ENCODE assay signal across 19 cellular contexts in the genomic region with DNA sequence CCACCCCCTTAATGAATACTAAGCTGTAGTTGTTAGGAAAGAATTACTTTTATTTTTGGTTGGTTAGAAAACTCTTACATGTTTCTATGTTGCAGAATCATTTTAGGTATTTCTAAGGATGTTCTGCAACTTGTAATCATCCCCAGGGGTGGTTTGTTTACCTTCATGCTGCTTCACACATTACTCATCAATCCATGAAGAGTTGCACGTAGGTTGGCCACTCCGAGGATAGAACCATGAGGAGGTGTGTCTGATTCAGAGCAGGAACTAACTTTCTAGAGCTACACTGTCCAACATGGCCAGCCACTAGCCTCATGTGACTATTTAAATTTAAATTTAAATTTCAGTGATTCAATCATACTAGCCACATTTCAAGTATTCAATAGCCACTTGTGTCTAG.
DNase-seq lines count a peak whose midpoint lies in the region; ATAC-seq, FAIRE-seq and TF ChIP-seq lines count a peak whose summit lies in the region.
"Had no signal": no experiment of that assay in that cellular context is flagged by ENCODE, and none has a peak within 500 bp of the region (broad histone marks: within the 10 kb centered on the region; RNA-seq: fewer than 3 reads in every experiment).

No MANE protein-coding gene starts in this region.

- DNase-seq in EH (ENCODE audit: low read depth) = peak; percentile 49
- peak; percentile 46 for DNase-seq in NCI-H226
- peak; percentile 89 for DNase-seq in epithelial cell of esophagus (ENCODE audit: low read depth)
- peak; percentile 44 for DNase-seq in non-pigmented ciliary epithelial cell (ENCODE audit: low read depth)
- no peak for DNase-seq in aorta
- no peak for DNase-seq in D721Med (ENCODE audit: insufficient read length, low spot score)
- DNase-seq in neuronal stem cell (ENCODE audit: low spot score) = no peak
- DNase-seq: effector memory CD4-positive, alpha-beta T cell; foreskin melanocyte; KBM-7; NCI-H1105; NCI-H2171; Right ventricle myocardium superior; T-helper 17 cell had no signal

- H3K4me1 ChIP-seq in aorta (ENCODE audit: control insufficient read depth in 1 of 2, insufficient read depth in 2 of 2, low read length in 2 of 2) = no peaks in the 10 kb centered on the region
- H3K4me1 ChIP-seq in neuronal stem cell (ENCODE audit: control insufficient read depth in 2 of 2, insufficient read depth in 1 of 2, low read depth in 1 of 2, low read length in 2 of 2) = no peaks in the 10 kb centered on the region
- H3K4me1 ChIP-seq: BLaER1, suprapubic skin had no signal

- H2BK5ac ChIP-seq in neuronal stem cell (ENCODE audit: low read length) = no peak overlapping the region

- H3K4me3 ChIP-seq in epithelial cell of esophagus (ENCODE audit: low read length) (no peak overlapping the region), aorta (ENCODE audit: low read length in 2 of 2) (no peak overlapping the region), neuronal stem cell (ENCODE audit: low read length in 2 of 2) (no peak overlapping the region)
- H3K4me3 ChIP-seq: BLaER1, GM23338, suprapubic skin had no signal

- no peak for FAIRE-seq in D721Med (lab: Jason Lieb, UNC)

- H3K27ac ChIP-seq in aorta (ENCODE audit: low read depth in 1 of 2, low read length in 2 of 2) = no peak overlapping the region
- H3K27ac ChIP-seq in neuronal stem cell (replicated peaks; ENCODE audit: low read length) = no peak overlapping the region
- H3K27ac ChIP-seq: BLaER1, suprapubic skin had no signal

- H3K18ac ChIP-seq in neuronal stem cell (ENCODE audit: low read length) = no peak overlapping the region

- H4K8ac ChIP-seq in neuronal stem cell (ENCODE audit: low read depth, low read length) = no peak overlapping the region

- TF ChIP-seq CTCF in epithelial cell of esophagus (IDR thresholded peaks at IDR 0.05; ENCODE audit: insufficient read depth, low read depth, low read length, missing control alignments) (no peak), D721Med (IDR thresholded peaks at IDR 0.05; ENCODE audit: insufficient read depth, missing control alignments) (no peak)

- no peak overlapping the region for H2BK120ac ChIP-seq in neuronal stem cell (ENCODE audit: low read depth, low read length)

- no peak overlapping the region for H3K14ac ChIP-seq in neuronal stem cell (ENCODE audit: low read length)

- no peaks in the 10 kb centered on the region for H3K9me3 ChIP-seq in aorta (ENCODE audit: control insufficient read depth, low read length)
- H3K9me3 ChIP-seq in neuronal stem cell (replicated peaks in 1 of 2; ENCODE audit: control insufficient read depth in 2 of 2, insufficient read depth in 1 of 2, low read depth in 1 of 2, low read length in 2 of 2) = no peaks in the 10 kb centered on the region
- H3K9me3 ChIP-seq: BLaER1, suprapubic skin had no signal

- H3K27me3 ChIP-seq in aorta (ENCODE audit: control insufficient read depth in 1 of 2, insufficient read depth in 2 of 2, low read length in 1 of 2) = no peaks in the 10 kb centered on the region
- H3K27me3 ChIP-seq in neuronal stem cell (ENCODE audit: control insufficient read depth in 3 of 3, insufficient read depth in 3 of 3, low read depth in 1 of 3, low read length in 3 of 3) = no peaks in the 10 kb centered on the region
- H3K27me3 ChIP-seq: suprapubic skin had no signal

- no peak overlapping the region for H2BK15ac ChIP-seq in neuronal stem cell (ENCODE audit: low read length)

- ATAC-seq in aorta (ENCODE audit: low FRiP score) (no peak), HG03159 (IDR thresholded peaks at IDR 0.05; ENCODE audit: unreplicated experiment) (no peak)
- ATAC-seq: GM23338, sciatic nerve, T-helper 17 cell had no signal

- H3K23ac ChIP-seq in neuronal stem cell (ENCODE audit: low read depth, low read length, poor library complexity) = no peak overlapping the region

- no peak overlapping the region for H3K4ac ChIP-seq in neuronal stem cell (ENCODE audit: low read length)

- no peak overlapping the region for H3K4me2 ChIP-seq in neuronal stem cell (ENCODE audit: insufficient read depth, low read length, poor library complexity, severe bottlenecking)
- H3K4me2 ChIP-seq: BLaER1, GM23338 had no signal

- intact Hi-C loops in aorta (cut with DNase I) = no loop called here

- H3K79me1 ChIP-seq in neuronal stem cell (ENCODE audit: low read depth, low read length) = no peaks in the 10 kb centered on the region

- no peak overlapping the region for H4K91ac ChIP-seq in neuronal stem cell (ENCODE audit: low read depth, low read length, poor library complexity)

- no peak overlapping the region for H2AK5ac ChIP-seq in neuronal stem cell (ENCODE audit: low read depth, low read length)

- H3K36me3 ChIP-seq in aorta (ENCODE audit: control insufficient read depth in 1 of 2, insufficient read depth in 2 of 2, low read length in 1 of 2) = no peaks in the 10 kb centered on the region
- H3K36me3 ChIP-seq in neuronal stem cell (replicated peaks in 1 of 2; ENCODE audit: control insufficient read depth in 2 of 2, insufficient read depth in 2 of 2, low read length in 2 of 2) = no peaks in the 10 kb centered on the region
- H3K36me3 ChIP-seq: BLaER1, suprapubic skin had no signal

- no peak overlapping the region for H2AFZ ChIP-seq in neuronal stem cell (ENCODE audit: low read length)
- H2AFZ ChIP-seq: GM23338 had no signal

- no peak overlapping the region for H2BK12ac ChIP-seq in neuronal stem cell (ENCODE audit: low read length)

- H3K9ac ChIP-seq in neuronal stem cell (ENCODE audit: low read depth, low read length, poor library complexity) = no peak overlapping the region
- H3K9ac ChIP-seq: BLaER1 had no signal

- 64 to 87% methylated on average over 2 of the region's 2 CpGs for WGBS in aorta, 2 donors
- WGBS in neuronal stem cell (ENCODE audit: extremely low coverage in 2 of 2, insufficient read length in 2 of 2, insufficient replicate concordance in 1 of 2), 2 donors = no CpG with 5 or more reads among the region's 2 CpGs

Comparison
In these comparisons a context has a peak if more than half of its experiments do, and no peak if none do; other contexts are left out.
1. DNase-seq: peak in EH (single experiment), NCI-H226 (single experiment), epithelial cell of esophagus (single experiment) and non-pigmented ciliary epithelial cell (single experiment); none in aorta (0 of 2), D721Med (single experiment) and neuronal stem cell (single experiment).